Comparison of ENCODE assay signal across 2 cellular contexts in the genomic region with DNA sequence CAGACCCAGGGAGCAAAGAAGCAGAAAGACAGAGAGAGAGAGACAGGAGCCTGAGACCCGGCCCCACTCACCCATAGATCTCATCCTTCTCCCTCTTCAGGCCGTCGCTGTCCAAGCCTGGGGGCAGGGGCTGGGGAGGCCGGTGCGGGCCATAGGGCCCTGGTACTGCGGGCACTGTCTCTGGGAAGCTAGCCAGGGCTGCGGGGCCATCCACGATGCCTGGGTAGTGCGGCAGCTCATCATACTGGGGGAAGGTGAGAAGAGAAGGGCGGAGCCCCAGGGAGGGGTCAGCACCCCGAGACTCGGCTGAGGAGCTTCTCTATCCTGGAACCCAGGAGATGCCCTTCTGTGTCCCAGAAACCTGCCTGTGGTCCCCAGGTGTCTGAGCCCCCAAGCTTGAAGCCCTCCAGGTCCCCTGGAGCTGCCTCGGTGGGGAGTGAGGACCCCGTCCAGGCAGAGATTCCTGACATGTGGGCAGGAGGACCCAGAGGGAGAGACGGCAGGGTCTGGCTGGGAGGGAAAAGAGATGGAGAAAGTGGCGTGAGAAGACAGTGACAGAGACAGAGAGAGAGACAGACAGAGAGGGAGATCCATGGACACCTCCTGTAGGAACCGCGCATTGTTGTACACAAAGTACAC.
TF ChIP-seq lines count a peak whose summit lies in the region.

No MANE protein-coding gene starts in this region.

TF ChIP-seq in GM23338, 12 proteins besides CTCF, POLR2A, EP300 and RAD21:
- TF ChIP-seq ZNF331 (CRISPR knock-in tag; IDR thresholded peaks at IDR 0.05; ENCODE audit: low read depth), result no peak
- TF ChIP-seq EZH2phosphoT487 (IDR thresholded peaks at IDR 0.05; ENCODE audit: unreplicated experiment), result no peak
- peak; percentile 32 for TF ChIP-seq REST (IDR thresholded peaks at IDR 0.05; ENCODE audit: unreplicated experiment)
- TF ChIP-seq JUNB (IDR thresholded peaks at IDR 0.05; ENCODE audit: unreplicated experiment), result no peak

TF ChIP-seq in K562, 482 proteins besides CTCF, POLR2A, EP300 and RAD21:
- TF ChIP-seq, protein P1, sequence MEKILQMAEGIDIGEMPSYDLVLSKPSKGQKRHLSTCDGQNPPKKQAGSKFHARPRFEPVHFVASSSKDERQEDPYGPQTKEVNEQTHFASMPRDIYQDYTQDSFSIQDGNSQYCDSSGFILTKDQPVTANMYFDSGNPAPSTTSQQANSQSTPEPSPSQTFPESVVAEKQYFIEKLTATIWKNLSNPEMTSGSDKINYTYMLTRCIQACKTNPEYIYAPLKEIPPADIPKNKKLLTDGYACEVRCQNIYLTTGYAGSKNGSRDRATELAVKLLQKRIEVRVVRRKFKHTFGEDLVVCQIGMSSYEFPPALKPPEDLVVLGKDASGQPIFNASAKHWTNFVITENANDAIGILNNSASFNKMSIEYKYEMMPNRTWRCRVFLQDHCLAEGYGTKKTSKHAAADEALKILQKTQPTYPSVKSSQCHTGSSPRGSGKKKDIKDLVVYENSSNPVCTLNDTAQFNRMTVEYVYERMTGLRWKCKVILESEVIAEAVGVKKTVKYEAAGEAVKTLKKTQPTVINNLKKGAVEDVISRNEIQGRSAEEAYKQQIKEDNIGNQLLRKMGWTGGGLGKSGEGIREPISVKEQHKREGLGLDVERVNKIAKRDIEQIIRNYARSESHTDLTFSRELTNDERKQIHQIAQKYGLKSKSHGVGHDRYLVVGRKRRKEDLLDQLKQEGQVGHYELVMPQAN (IDR thresholded peaks at IDR 0.05; ENCODE audit: borderline replicate concordance), result no peak
- TF ChIP-seq CBX3 (IDR thresholded peaks at IDR 0.05; ENCODE audit: borderline replicate concordance in 1 of 2, low read length in 2 of 2), result no peak
- no peak for TF ChIP-seq BMI1 (IDR thresholded peaks at IDR 0.05; ENCODE audit: low read length)
- TF ChIP-seq ZNF395 (CRISPR knock-in tag; IDR thresholded peaks at IDR 0.05), result no peak
- no peak for TF ChIP-seq CBX1 (IDR thresholded peaks at IDR 0.05; ENCODE audit: low read depth)
- no peak for TF ChIP-seq TEAD4 (IDR thresholded peaks at IDR 0.05; ENCODE audit: low read length)
- TF ChIP-seq TEAD4 (CRISPR knock-in tag; IDR thresholded peaks at IDR 0.05; ENCODE audit: borderline replicate concordance), result no peak
- no peak for TF ChIP-seq TCFL5 (CRISPR knock-in tag; conservative IDR thresholded peaks at IDR 0.05)
- TF ChIP-seq RBM14 (IDR thresholded peaks at IDR 0.05; ENCODE audit: borderline replicate concordance, insufficient read depth, low read depth, low read length), result no peak
- no peak for TF ChIP-seq ZNF584 (CRISPR knock-in tag; IDR thresholded peaks at IDR 0.05; ENCODE audit: low read depth)
- TF ChIP-seq NFATC3 (IDR thresholded peaks at IDR 0.05), result no peak
- TF ChIP-seq, protein P2, sequence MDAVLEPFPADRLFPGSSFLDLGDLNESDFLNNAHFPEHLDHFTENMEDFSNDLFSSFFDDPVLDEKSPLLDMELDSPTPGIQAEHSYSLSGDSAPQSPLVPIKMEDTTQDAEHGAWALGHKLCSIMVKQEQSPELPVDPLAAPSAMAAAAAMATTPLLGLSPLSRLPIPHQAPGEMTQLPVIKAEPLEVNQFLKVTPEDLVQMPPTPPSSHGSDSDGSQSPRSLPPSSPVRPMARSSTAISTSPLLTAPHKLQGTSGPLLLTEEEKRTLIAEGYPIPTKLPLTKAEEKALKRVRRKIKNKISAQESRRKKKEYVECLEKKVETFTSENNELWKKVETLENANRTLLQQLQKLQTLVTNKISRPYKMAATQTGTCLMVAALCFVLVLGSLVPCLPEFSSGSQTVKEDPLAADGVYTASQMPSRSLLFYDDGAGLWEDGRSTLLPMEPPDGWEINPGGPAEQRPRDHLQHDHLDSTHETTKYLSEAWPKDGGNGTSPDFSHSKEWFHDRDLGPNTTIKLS (IDR thresholded peaks at IDR 0.05; ENCODE audit: borderline replicate concordance, low read depth), result no peak
- TF ChIP-seq TBP (optimal IDR thresholded peaks at IDR 0.05; ENCODE audit: low read depth, low read length), result no peak
- no peak for TF ChIP-seq ZNF77 (CRISPR knock-in tag; IDR thresholded peaks at IDR 0.05)
- no peak for TF ChIP-seq ASH1L (IDR thresholded peaks at IDR 0.05; ENCODE audit: borderline replicate concordance, low read depth, partially characterized antibody)
- no peak for TF ChIP-seq SMARCC2 (IDR thresholded peaks at IDR 0.05; ENCODE audit: low read depth)
- TF ChIP-seq SMAD4 (CRISPR knock-in tag; conservative IDR thresholded peaks at IDR 0.05), result no peak
- no peak for TF ChIP-seq ELF2 (CRISPR knock-in tag; IDR thresholded peaks at IDR 0.05)
- no peak for TF ChIP-seq NR2C2 (CRISPR knock-in tag; IDR thresholded peaks at IDR 0.05)
- no peak for TF ChIP-seq NR2C2 (tag; IDR thresholded peaks at IDR 0.05)
- TF ChIP-seq FOSL1 (tag; conservative IDR thresholded peaks at IDR 0.05), result no peak
- no peak for TF ChIP-seq NELFE (IDR thresholded peaks at IDR 0.05; ENCODE audit: insufficient read depth, insufficient read length)
